8 cellular contexts compared by ENCODE assay signal in the genomic region with DNA sequence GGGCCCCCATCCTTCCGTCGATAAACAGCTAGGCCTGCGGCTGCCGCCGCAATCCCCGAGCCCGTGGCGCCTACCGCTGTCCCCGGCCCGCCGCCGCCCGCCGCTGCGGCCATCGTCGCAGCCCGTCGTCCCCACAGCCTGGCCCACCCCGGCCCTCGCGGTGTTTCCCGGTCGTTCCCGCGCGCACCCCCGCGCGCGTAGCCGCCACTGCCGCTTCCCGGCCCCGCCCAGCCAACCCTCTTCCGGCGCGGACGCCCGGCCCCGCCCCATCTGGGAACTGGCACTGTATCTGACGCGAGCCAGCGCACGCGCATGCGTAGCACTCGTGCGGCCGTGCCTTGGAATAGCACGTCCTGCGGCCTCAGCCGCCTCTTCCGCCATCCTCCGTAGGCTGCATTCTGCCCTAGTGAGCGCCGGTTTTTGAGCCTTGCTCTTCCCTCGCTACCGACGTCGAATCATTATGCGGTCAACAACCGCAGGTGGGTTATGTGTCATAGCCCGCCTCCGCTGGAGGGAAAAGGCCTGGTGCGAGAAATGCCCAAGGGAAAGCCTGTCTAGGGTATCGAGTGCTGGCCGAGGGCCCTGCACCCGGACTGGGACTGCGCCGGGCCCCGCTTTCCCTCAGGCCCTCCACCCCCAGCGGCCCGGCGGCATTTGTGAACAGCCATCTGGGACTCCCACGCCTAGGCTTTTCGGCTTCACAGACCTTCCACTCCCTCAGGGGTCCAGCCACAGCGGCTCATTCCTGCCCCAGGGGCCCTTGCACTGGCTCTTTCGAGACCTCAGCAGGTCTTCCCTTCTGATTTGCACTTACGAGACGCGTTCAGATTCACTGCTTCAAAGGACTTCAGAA. TPM values are rescaled to one million over a fixed set of nuclear protein-coding genes. Genes with fewer than 3 reads are reported as not detected.
A peak's percentile ranks its signal among the peaks of the same experiment; 100 is the strongest.
DNase-seq lines count a peak whose midpoint lies in the region; ATAC-seq and TF ChIP-seq lines count a peak whose summit lies in the region.

A gene (minus strand): TSS at position 209 of the 853 bp plus-strand sequence. CDS start 96 bp downstream, at position 113.

- H3K9me3 ChIP-seq in DND-41 (ENCODE audit: insufficient read depth, low read length, severe bottlenecking): no peaks in the 10 kb centered on the region
- no peaks in the 10 kb centered on the region for H3K9me3 ChIP-seq in Karpas-422 (ENCODE audit: low read length)
- H3K9me3 ChIP-seq in naive thymus-derived CD4-positive, alpha-beta T cell (ENCODE audit: control insufficient read depth in 2 of 3, low read length in 3 of 3): no peaks in the 10 kb centered on the region

- H3K4me2 ChIP-seq in DND-41 (ENCODE audit: insufficient read depth, low read length): peak within 1 kb of the TSS; percentile 92
- H3K4me2 ChIP-seq in Karpas-422 (ENCODE audit: low read depth, low read length, poor library complexity, severe bottlenecking): peak within 1 kb of the TSS; percentile 82

- H3K27ac Mint-ChIP-seq in activated T-helper 1 cell treated with anti-CD3 and anti-CD28 coated beads, Interleukin-12 subunit alpha, Interleukin-12 subunit beta, Interleukin-2, Interleukin-4 antibody, amounts not matched to agents 30 ng/mL and 10 ng/mL and 1 ng/mL, durations not matched to agents 14 hours and 24 hours and 36 hours: peak within 1 kb of the TSS; percentile 98
- H3K27ac Mint-ChIP-seq in naive thymus-derived CD4-positive, alpha-beta T cell: peak within 1 kb of the TSS; percentile 93 to 100 (median 98)
- peak within 1 kb of the TSS; percentile 100 for H3K27ac Mint-ChIP-seq in stimulated activated naive B cell treated with anti-CD40 and anti-IgM and Interleukin-4, amounts not matched to agents 10 μg/mL and 1 μg/mL and 100 μg/mL, for 72 hours

- H2AFZ ChIP-seq in DND-41 (ENCODE audit: low read depth, low read length) (peak within 1 kb of the TSS; percentile 86), Karpas-422 (ENCODE audit: low read length) (peak within 1 kb of the TSS; percentile 94)

- intact Hi-C loops in activated T-helper 1 cell treated with anti-CD3 and anti-CD28 coated beads, Interleukin-12 subunit alpha, Interleukin-12 subunit beta, Interleukin-2, Interleukin-4 antibody, amounts not matched to agents 30 ng/mL and 10 ng/mL and 1 ng/mL, durations not matched to agents 14 hours and 24 hours and 36 hours (cut with micrococcal nuclease): loop anchor here (1.0 to 10.0 kb wide), 14 partner anchors 7 to 1310 kb away; a partner anchor contains a TSS
- intact Hi-C loops in naive thymus-derived CD4-positive, alpha-beta T cell (cut with micrococcal nuclease): loop anchor here (1.0 to 10.0 kb wide), 15 partner anchors 7 to 1630 kb away; a partner anchor contains a TSS

- CTCF ChIA-PET in naive thymus-derived CD4-positive, alpha-beta T cell (lab: Charles Lee): interaction anchor here (0.6 to 1.6 kb wide), 3 partner anchors 11 to 260 kb away, joined by 3 to 6 read pairs (median 3); no protein-coding TSS in a partner anchor

- ATAC-seq in DND-41 (ENCODE audit: insufficient read depth, low read depth): peak; percentile 92
- peak; percentile 75 for ATAC-seq in GM21825 (IDR thresholded peaks at IDR 0.05; ENCODE audit: unreplicated experiment)
- ATAC-seq in naive thymus-derived CD4-positive, alpha-beta T cell: peak; percentile 95
- ATAC-seq in stimulated activated naive B cell treated with anti-CD40 and anti-IgM and Interleukin-4, amounts not matched to agents 10 μg/mL and 1 μg/mL and 100 μg/mL, for 72 hours (replicated peaks): peak; percentile 85 to 91

- peak within 1 kb of the TSS; percentile 96 for H3K4me3 Mint-ChIP-seq in activated T-helper 1 cell treated with anti-CD3 and anti-CD28 coated beads, Interleukin-12 subunit alpha, Interleukin-12 subunit beta, Interleukin-2, Interleukin-4 antibody, amounts not matched to agents 30 ng/mL and 10 ng/mL and 1 ng/mL, durations not matched to agents 14 hours and 24 hours and 36 hours
- peak within 1 kb of the TSS; percentile 87 to 98 (median 94) for H3K4me3 Mint-ChIP-seq in naive thymus-derived CD4-positive, alpha-beta T cell
- H3K4me3 Mint-ChIP-seq in stimulated activated naive B cell treated with anti-CD40 and anti-IgM and Interleukin-4, amounts not matched to agents 10 μg/mL and 1 μg/mL and 100 μg/mL, for 72 hours: peak within 1 kb of the TSS; percentile 87 to 99

- POLR2A ChIA-PET in naive thymus-derived CD4-positive, alpha-beta T cell (lab: Charles Lee): interaction anchor here (0.8 to 1.5 kb wide), 9 partner anchors 11 to 306 kb away, joined by 3 to 6 read pairs (median 4); a partner anchor contains a TSS

- H3K9me3 Mint-ChIP-seq in activated T-helper 1 cell treated with anti-CD3 and anti-CD28 coated beads, Interleukin-12 subunit alpha, Interleukin-12 subunit beta, Interleukin-2, Interleukin-4 antibody, amounts not matched to agents 30 ng/mL and 10 ng/mL and 1 ng/mL, durations not matched to agents 14 hours and 24 hours and 36 hours: no peaks in the 10 kb centered on the region
- H3K9me3 Mint-ChIP-seq in naive thymus-derived CD4-positive, alpha-beta T cell: peaks cover 0 to 3% (median 0%) of the 10 kb centered on the region in 11 donors
- no peaks in the 10 kb centered on the region for H3K9me3 Mint-ChIP-seq in stimulated activated naive B cell treated with anti-CD40 and anti-IgM and Interleukin-4, amounts not matched to agents 10 μg/mL and 1 μg/mL and 100 μg/mL, for 72 hours

- peaks cover 28% of the 10 kb centered on the region for H3K4me1 Mint-ChIP-seq in activated T-helper 1 cell treated with anti-CD3 and anti-CD28 coated beads, Interleukin-12 subunit alpha, Interleukin-12 subunit beta, Interleukin-2, Interleukin-4 antibody, amounts not matched to agents 30 ng/mL and 10 ng/mL and 1 ng/mL, durations not matched to agents 14 hours and 24 hours and 36 hours (ENCODE audit: low read depth)
- peaks cover 18 to 30% (median 23%) of the 10 kb centered on the region in 7 donors for H3K4me1 Mint-ChIP-seq in naive thymus-derived CD4-positive, alpha-beta T cell
- peaks cover 8 to 14% of the 10 kb centered on the region in 2 donors for H3K4me1 Mint-ChIP-seq in stimulated activated naive B cell treated with anti-CD40 and anti-IgM and Interleukin-4, amounts not matched to agents 10 μg/mL and 1 μg/mL and 100 μg/mL, for 72 hours

- H3K4me1 ChIP-seq in DND-41 (ENCODE audit: insufficient read depth, low read length) (peaks cover 38% of the 10 kb centered on the region), Karpas-422 (ENCODE audit: low read length) (peaks cover 32% of the 10 kb centered on the region)
- peaks cover 18 to 21% of the 10 kb centered on the region in 2 donors for H3K4me1 ChIP-seq in naive thymus-derived CD4-positive, alpha-beta T cell (ENCODE audit: control insufficient read depth in 2 of 2, insufficient read depth in 2 of 2, low read length in 2 of 2)

- H3K36me3 ChIP-seq in DND-41 (ENCODE audit: insufficient read depth, low read length) (peaks cover 12% of the 10 kb centered on the region), Karpas-422 (ENCODE audit: insufficient read depth, low read length) (peaks cover 5% of the 10 kb centered on the region; the same call in 1 of the 2 replicates)
- H3K36me3 ChIP-seq in naive thymus-derived CD4-positive, alpha-beta T cell (ENCODE audit: control insufficient read depth in 2 of 3, insufficient read depth in 3 of 3, low read length in 3 of 3): no peaks in the 10 kb centered on the region

- peaks cover 7% of the 10 kb centered on the region for H3K36me3 Mint-ChIP-seq in activated T-helper 1 cell treated with anti-CD3 and anti-CD28 coated beads, Interleukin-12 subunit alpha, Interleukin-12 subunit beta, Interleukin-2, Interleukin-4 antibody, amounts not matched to agents 30 ng/mL and 10 ng/mL and 1 ng/mL, durations not matched to agents 14 hours and 24 hours and 36 hours (ENCODE audit: low read depth)
- peaks cover 0 to 4% (median 0%) of the 10 kb centered on the region in 5 donors for H3K36me3 Mint-ChIP-seq in naive thymus-derived CD4-positive, alpha-beta T cell
- peaks cover 1 to 7% of the 10 kb centered on the region in 2 donors for H3K36me3 Mint-ChIP-seq in stimulated activated naive B cell treated with anti-CD40 and anti-IgM and Interleukin-4, amounts not matched to agents 10 μg/mL and 1 μg/mL and 100 μg/mL, for 72 hours

- H3K9me2 ChIP-seq in Karpas-422 (replicated peaks; ENCODE audit: insufficient read depth, low read length): no peaks in the 10 kb centered on the region

- H3K4me3 ChIP-seq in DND-41 (ENCODE audit: low read depth in 1 of 2, low read length in 2 of 2): peak within 1 kb of the TSS; percentile 81 to 91
- peak within 1 kb of the TSS; percentile 92 for H3K4me3 ChIP-seq in Karpas-422 (ENCODE audit: low read length)
- H3K4me3 ChIP-seq in naive thymus-derived CD4-positive, alpha-beta T cell (ENCODE audit: low read length): peak within 1 kb of the TSS; percentile 65

- no peaks in the 10 kb centered on the region for H3K27me3 Mint-ChIP-seq in activated T-helper 1 cell treated with anti-CD3 and anti-CD28 coated beads, Interleukin-12 subunit alpha, Interleukin-12 subunit beta, Interleukin-2, Interleukin-4 antibody, amounts not matched to agents 30 ng/mL and 10 ng/mL and 1 ng/mL, durations not matched to agents 14 hours and 24 hours and 36 hours (ENCODE audit: insufficient read depth)
- H3K27me3 Mint-ChIP-seq in naive thymus-derived CD4-positive, alpha-beta T cell: peaks cover 0 to 3% (median 0%) of the 10 kb centered on the region in 5 donors
- H3K27me3 Mint-ChIP-seq in stimulated activated naive B cell treated with anti-CD40 and anti-IgM and Interleukin-4, amounts not matched to agents 10 μg/mL and 1 μg/mL and 100 μg/mL, for 72 hours: no peaks in the 10 kb centered on the region

- H3K27me3 ChIP-seq in DND-41 (ENCODE audit: insufficient read depth, low read length, poor library complexity) (no peaks in the 10 kb centered on the region), Karpas-422 (ENCODE audit: low read length) (no peaks in the 10 kb centered on the region)
- no peaks in the 10 kb centered on the region for H3K27me3 ChIP-seq in naive thymus-derived CD4-positive, alpha-beta T cell (ENCODE audit: control insufficient read depth in 2 of 2, insufficient read depth in 2 of 2, low read length in 2 of 2)

- H3K79me2 ChIP-seq in DND-41 (ENCODE audit: insufficient read depth, low read length) (peaks cover 59% of the 10 kb centered on the region), Karpas-422 (ENCODE audit: low read length) (peaks cover 51% of the 10 kb centered on the region)

- H3K9ac ChIP-seq in DND-41 (ENCODE audit: low read depth, low read length) (peak within 1 kb of the TSS; percentile 85), Karpas-422 (ENCODE audit: low read length) (peak within 1 kb of the TSS; percentile 99)

- H3K27ac ChIP-seq in DND-41 (ENCODE audit: low read length) (peak within 1 kb of the TSS; percentile 94), Karpas-422 (ENCODE audit: low read length) (peak within 1 kb of the TSS; percentile 86)
- H3K27ac ChIP-seq in naive thymus-derived CD4-positive, alpha-beta T cell (ENCODE audit: low read depth, low read length): peak within 1 kb of the TSS; percentile 99

- peak; percentile 23 for TF ChIP-seq CTCF in DND-41 (IDR thresholded peaks at IDR 0.05; ENCODE audit: borderline replicate concordance, extremely low read depth, low read length, poor library complexity, severe bottlenecking)

- H4K20me1 ChIP-seq in DND-41 (ENCODE audit: insufficient read depth, low read length): peaks cover 36% of the 10 kb centered on the region
- H4K20me1 ChIP-seq in Karpas-422 (ENCODE audit: insufficient read depth, low read depth, low read length): peaks cover 9% of the 10 kb centered on the region; the same call in 1 of the 2 replicates

- DNase-seq in DND-41: peak; percentile 99
- peak; percentile 99 for DNase-seq in Karpas-422
- peak; percentile 98 for DNase-seq in RKO (ENCODE audit: low spot score)
- DNase-seq in activated T-helper 1 cell treated with anti-CD3 and anti-CD28 coated beads, Interleukin-12 subunit alpha, Interleukin-12 subunit beta, Interleukin-2, Interleukin-4 antibody, amounts not matched to agents 30 ng/mL and 10 ng/mL and 1 ng/mL, durations not matched to agents 14 hours and 24 hours and 36 hours (ENCODE audit: low spot score): peak; percentile 98
- DNase-seq in fibroblast of gingiva (ENCODE audit: low read depth): peak; percentile 96
- peak; percentile 95 to 99 (median 97) for DNase-seq in naive thymus-derived CD4-positive, alpha-beta T cell
- peak; percentile 98 for DNase-seq in stimulated activated naive B cell treated with anti-CD40 and anti-IgM and Interleukin-4, amounts not matched to agents 10 μg/mL and 1 μg/mL and 100 μg/mL, for 72 hours

RNA-seq across cellular contexts. Expression of the gene that starts here (rescaled TPM):
- total RNA-seq in Karpas-422 (2014; rRNA removed; shearing (Covaris generic); ENCODE audit: low replicate concordance): 59.2 and 71.3 TPM in 2 replicates
- total RNA-seq in activated T-helper 1 cell treated with anti-CD3 and anti-CD28 coated beads, Interleukin-12 subunit alpha, Interleukin-12 subunit beta, Interleukin-2, Interleukin-4 antibody, amounts not matched to agents 30 ng/mL and 10 ng/mL and 1 ng/mL, durations not matched to agents 14 hours and 24 hours and 36 hours: 136 and 148 TPM in 2 replicates
- 100 to 1,000 TPM in 2 of 5 experiments, 10 to 100 TPM in 3; 92.2 to 125 (median 99.1) TPM for total RNA-seq in naive thymus-derived CD4-positive, alpha-beta T cell
- polyA plus RNA-seq in naive thymus-derived CD4-positive, alpha-beta T cell: 10 to 100 TPM; 54.0 to 62.4 TPM

Comparison
In these comparisons a context has a peak if more than half of its experiments do, and no peak if none do; other contexts are left out.
1. Peak in every context shown above with its lines: DNase-seq, ATAC-seq, H3K4me3 ChIP-seq and H3K27ac ChIP-seq.